In genomic region chr7:96837583-96837982, GRCh38 we compare ENCODE assay signal across 7 cellular contexts.
DNase-seq lines count a peak whose midpoint lies in the region; ATAC-seq lines count a peak whose summit lies in the region.

No MANE protein-coding gene starts in this region.

- H3K4me3 Mint-ChIP-seq in central memory CD8-positive, alpha-beta T cell: peak overlapping the region; percentile 73

- peaks cover 4% of the 10 kb centered on the region for H3K36me3 Mint-ChIP-seq in central memory CD8-positive, alpha-beta T cell (ENCODE audit: insufficient read depth)

- peak overlapping the region; percentile 9 for H3K27ac Mint-ChIP-seq in central memory CD8-positive, alpha-beta T cell (ENCODE audit: low read depth)

- DNase-seq in central memory CD8-positive, alpha-beta T cell (ENCODE audit: low spot score in 2 of 2): peak in 1 of 2 donors; percentile 25
- no peak for DNase-seq in NCI-H1436 treated with DMSO at 0.1 percent for 48 hours (lab: John Stamatoyannopoulos, UW)
- DNase-seq in DMS79 (lab: John Stamatoyannopoulos, UW): no peak
- no peak for DNase-seq in COR-L47 (lab: John Stamatoyannopoulos, UW)

- H3K4me1 Mint-ChIP-seq in central memory CD8-positive, alpha-beta T cell: peaks cover 27% of the 10 kb centered on the region

- H3K9me3 Mint-ChIP-seq in central memory CD8-positive, alpha-beta T cell: no peaks in the 10 kb centered on the region

- ATAC-seq in GM18867 (IDR thresholded peaks at IDR 0.05; ENCODE audit: unreplicated experiment) (peak; percentile 99), GM21528 (IDR thresholded peaks at IDR 0.05; ENCODE audit: low FRiP score, unreplicated experiment) (peak; percentile 97), HG03469 (IDR thresholded peaks at IDR 0.05; ENCODE audit: unreplicated experiment) (peak; percentile 99)
- ATAC-seq in central memory CD8-positive, alpha-beta T cell (replicated peaks; ENCODE audit: extremely low read depth, poor library complexity, severe bottlenecking): peak; percentile 98

- H3K27me3 Mint-ChIP-seq in central memory CD8-positive, alpha-beta T cell: peaks cover 7% of the 10 kb centered on the region
